In the genomic region with DNA sequence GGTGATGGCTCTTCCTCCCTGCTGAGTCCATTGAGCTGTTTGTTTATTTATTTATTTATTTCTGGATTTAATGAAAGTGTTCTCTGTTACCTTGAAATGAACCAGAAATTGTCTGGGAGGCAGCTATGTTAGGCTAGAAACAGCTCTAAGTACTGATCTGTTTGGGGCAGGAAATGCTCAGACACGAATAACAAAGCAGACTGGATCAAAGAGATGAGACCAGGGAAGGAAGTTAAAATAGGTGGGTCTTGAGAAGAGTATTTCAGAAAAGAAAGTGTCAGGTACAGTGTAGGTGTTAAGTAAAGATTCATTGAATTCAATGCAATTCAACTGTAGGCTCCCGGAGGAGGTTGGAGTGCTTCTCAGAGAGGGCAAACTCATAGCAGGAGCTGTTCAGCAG, we compare ENCODE assay signal across 2 cellular contexts.
TF ChIP-seq lines count a peak whose summit lies in the region.

No MANE protein-coding gene starts in this region.

TF ChIP-seq in GM23338, 12 proteins besides CTCF, POLR2A, EP300 and RAD21:
- TF ChIP-seq, protein P1, sequence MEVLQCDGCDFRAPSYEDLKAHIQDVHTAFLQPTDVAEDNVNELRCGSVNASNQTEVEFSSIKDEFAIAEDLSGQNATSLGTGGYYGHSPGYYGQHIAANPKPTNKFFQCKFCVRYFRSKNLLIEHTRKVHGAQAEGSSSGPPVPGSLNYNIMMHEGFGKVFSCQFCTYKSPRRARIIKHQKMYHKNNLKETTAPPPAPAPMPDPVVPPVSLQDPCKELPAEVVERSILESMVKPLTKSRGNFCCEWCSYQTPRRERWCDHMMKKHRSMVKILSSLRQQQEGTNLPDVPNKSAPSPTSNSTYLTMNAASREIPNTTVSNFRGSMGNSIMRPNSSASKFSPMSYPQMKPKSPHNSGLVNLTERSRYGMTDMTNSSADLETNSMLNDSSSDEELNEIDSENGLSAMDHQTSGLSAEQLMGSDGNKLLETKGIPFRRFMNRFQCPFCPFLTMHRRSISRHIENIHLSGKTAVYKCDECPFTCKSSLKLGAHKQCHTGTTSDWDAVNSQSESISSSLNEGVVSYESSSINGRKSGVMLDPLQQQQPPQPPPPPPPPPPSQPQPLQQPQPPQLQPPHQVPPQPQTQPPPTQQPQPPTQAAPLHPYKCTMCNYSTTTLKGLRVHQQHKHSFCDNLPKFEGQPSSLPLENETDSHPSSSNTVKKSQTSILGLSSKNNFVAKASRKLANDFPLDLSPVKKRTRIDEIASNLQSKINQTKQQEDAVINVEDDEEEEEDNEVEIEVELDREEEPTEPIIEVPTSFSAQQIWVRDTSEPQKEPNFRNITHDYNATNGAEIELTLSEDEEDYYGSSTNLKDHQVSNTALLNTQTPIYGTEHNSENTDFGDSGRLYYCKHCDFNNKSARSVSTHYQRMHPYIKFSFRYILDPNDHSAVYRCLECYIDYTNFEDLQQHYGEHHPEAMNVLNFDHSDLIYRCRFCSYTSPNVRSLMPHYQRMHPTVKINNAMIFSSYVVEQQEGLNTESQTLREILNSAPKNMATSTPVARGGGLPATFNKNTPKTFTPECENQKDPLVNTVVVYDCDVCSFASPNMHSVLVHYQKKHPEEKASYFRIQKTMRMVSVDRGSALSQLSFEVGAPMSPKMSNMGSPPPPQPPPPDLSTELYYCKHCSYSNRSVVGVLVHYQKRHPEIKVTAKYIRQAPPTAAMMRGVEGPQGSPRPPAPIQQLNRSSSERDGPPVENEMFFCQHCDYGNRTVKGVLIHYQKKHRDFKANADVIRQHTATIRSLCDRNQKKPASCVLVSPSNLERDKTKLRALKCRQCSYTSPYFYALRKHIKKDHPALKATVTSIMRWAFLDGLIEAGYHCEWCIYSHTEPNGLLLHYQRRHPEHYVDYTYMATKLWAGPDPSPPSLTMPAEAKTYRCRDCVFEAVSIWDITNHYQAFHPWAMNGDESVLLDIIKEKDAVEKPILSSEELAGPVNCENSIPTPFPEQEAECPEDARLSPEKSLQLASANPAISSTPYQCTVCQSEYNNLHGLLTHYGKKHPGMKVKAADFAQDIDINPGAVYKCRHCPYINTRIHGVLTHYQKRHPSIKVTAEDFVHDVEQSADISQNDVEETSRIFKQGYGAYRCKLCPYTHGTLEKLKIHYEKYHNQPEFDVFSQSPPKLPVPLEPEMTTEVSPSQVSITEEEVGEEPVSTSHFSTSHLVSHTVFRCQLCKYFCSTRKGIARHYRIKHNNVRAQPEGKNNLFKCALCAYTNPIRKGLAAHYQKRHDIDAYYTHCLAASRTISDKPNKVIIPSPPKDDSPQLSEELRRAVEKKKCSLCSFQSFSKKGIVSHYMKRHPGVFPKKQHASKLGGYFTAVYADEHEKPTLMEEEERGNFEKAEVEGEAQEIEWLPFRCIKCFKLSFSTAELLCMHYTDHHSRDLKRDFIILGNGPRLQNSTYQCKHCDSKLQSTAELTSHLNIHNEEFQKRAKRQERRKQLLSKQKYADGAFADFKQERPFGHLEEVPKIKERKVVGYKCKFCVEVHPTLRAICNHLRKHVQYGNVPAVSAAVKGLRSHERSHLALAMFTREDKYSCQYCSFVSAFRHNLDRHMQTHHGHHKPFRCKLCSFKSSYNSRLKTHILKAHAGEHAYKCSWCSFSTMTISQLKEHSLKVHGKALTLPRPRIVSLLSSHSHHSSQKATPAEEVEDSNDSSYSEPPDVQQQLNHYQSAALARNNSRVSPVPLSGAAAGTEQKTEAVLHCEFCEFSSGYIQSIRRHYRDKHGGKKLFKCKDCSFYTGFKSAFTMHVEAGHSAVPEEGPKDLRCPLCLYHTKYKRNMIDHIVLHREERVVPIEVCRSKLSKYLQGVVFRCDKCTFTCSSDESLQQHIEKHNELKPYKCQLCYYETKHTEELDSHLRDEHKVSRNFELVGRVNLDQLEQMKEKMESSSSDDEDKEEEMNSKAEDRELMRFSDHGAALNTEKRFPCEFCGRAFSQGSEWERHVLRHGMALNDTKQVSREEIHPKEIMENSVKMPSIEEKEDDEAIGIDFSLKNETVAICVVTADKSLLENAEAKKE (CRISPR knock-in tag; IDR thresholded peaks at IDR 0.05) = no peak; the same call in 1 of the 2 replicates
- TF ChIP-seq ZNF114 (CRISPR knock-in tag; IDR thresholded peaks at IDR 0.05) (no peak), ZNF331 (CRISPR knock-in tag; IDR thresholded peaks at IDR 0.05; ENCODE audit: low read depth) (no peak), JUNB (IDR thresholded peaks at IDR 0.05; ENCODE audit: unreplicated experiment) (no peak), EZH2phosphoT487 (IDR thresholded peaks at IDR 0.05; ENCODE audit: unreplicated experiment) (no peak), EZH2 (IDR thresholded peaks at IDR 0.05; ENCODE audit: low read depth, unreplicated experiment) (no peak)
- TF ChIP-seq, protein P2, sequence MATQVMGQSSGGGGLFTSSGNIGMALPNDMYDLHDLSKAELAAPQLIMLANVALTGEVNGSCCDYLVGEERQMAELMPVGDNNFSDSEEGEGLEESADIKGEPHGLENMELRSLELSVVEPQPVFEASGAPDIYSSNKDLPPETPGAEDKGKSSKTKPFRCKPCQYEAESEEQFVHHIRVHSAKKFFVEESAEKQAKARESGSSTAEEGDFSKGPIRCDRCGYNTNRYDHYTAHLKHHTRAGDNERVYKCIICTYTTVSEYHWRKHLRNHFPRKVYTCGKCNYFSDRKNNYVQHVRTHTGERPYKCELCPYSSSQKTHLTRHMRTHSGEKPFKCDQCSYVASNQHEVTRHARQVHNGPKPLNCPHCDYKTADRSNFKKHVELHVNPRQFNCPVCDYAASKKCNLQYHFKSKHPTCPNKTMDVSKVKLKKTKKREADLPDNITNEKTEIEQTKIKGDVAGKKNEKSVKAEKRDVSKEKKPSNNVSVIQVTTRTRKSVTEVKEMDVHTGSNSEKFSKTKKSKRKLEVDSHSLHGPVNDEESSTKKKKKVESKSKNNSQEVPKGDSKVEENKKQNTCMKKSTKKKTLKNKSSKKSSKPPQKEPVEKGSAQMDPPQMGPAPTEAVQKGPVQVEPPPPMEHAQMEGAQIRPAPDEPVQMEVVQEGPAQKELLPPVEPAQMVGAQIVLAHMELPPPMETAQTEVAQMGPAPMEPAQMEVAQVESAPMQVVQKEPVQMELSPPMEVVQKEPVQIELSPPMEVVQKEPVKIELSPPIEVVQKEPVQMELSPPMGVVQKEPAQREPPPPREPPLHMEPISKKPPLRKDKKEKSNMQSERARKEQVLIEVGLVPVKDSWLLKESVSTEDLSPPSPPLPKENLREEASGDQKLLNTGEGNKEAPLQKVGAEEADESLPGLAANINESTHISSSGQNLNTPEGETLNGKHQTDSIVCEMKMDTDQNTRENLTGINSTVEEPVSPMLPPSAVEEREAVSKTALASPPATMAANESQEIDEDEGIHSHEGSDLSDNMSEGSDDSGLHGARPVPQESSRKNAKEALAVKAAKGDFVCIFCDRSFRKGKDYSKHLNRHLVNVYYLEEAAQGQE (IDR thresholded peaks at IDR 0.05; ENCODE audit: unreplicated experiment) = no peak
- TF ChIP-seq, protein P3, sequence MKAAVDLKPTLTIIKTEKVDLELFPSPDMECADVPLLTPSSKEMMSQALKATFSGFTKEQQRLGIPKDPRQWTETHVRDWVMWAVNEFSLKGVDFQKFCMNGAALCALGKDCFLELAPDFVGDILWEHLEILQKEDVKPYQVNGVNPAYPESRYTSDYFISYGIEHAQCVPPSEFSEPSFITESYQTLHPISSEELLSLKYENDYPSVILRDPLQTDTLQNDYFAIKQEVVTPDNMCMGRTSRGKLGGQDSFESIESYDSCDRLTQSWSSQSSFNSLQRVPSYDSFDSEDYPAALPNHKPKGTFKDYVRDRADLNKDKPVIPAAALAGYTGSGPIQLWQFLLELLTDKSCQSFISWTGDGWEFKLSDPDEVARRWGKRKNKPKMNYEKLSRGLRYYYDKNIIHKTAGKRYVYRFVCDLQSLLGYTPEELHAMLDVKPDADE (IDR thresholded peaks at IDR 0.05) = no peak
TF ChIP-seq in GM23338: peak in this region for 0.

TF ChIP-seq in H1, 55 proteins besides CTCF, POLR2A, EP300 and RAD21 (continued from another document):
- no peak for TF ChIP-seq ATF2 (IDR thresholded peaks at IDR 0.05; ENCODE audit: low read length)
- no peak for TF ChIP-seq E2F6 (IDR thresholded peaks at IDR 0.05)
- no peak for TF ChIP-seq GTF2F1 (IDR thresholded peaks at IDR 0.05; ENCODE audit: borderline replicate concordance, low read depth, low read length)
- TF ChIP-seq SIN3A (conservative IDR thresholded peaks at IDR 0.05 in 1 of 2, IDR thresholded peaks at IDR 0.05 in 1 of 2; ENCODE audit: low read depth in 1 of 2, low read length in 2 of 2) = no peak
- TF ChIP-seq KDM5A (IDR thresholded peaks at IDR 0.05; ENCODE audit: low read length) = no peak
- TF ChIP-seq RNF2 (IDR thresholded peaks at IDR 0.05; ENCODE audit: borderline replicate concordance, low read depth, low read length, missing control alignments, poor library complexity, severe bottlenecking) = no peak
- TF ChIP-seq GABPA (IDR thresholded peaks at IDR 0.05; ENCODE audit: borderline replicate concordance, insufficient read depth, low read length) = no peak
- TF ChIP-seq CBX8 (IDR thresholded peaks at IDR 0.05; ENCODE audit: borderline replicate concordance, low read depth, low read length) = no peak
- no peak for TF ChIP-seq SUZ12 (IDR thresholded peaks at IDR 0.05; ENCODE audit: low read length)
- TF ChIP-seq SP4 (IDR thresholded peaks at IDR 0.05; ENCODE audit: low read length) = no peak
- TF ChIP-seq EZH2 (IDR thresholded peaks at IDR 0.05; ENCODE audit: low read depth, low read length, severe bottlenecking) = no peak
- no peak for TF ChIP-seq NRF1 (IDR thresholded peaks at IDR 0.05; ENCODE audit: low read depth, low read length)
- TF ChIP-seq YY1 (IDR thresholded peaks at IDR 0.05; ENCODE audit: low read depth, low read length) = no peak
